Comparison of ENCODE assay signal across 8 cellular contexts in genomic region chr2:233385489-233386044, GRCh38. TPM values are rescaled to one million over a fixed set of nuclear protein-coding genes. Genes with fewer than 3 reads are reported as not detected.
DNase-seq lines count a peak whose midpoint lies in the region; ATAC-seq and FAIRE-seq lines count a peak whose summit lies in the region.

No MANE protein-coding gene starts in this region.

- peak overlapping the region; percentile 66 for H3K27ac Mint-ChIP-seq in activated T-helper 17 cell treated with anti-CD3 and anti-CD28 coated beads, Interleukin-2, amount 50 U/mL, for 72 hours

- peak; percentile 47 for DNase-seq in GM19238 (ENCODE audit: insufficient read length, low spot score)
- DNase-seq in small intestine = no peak
- no peak for DNase-seq in NCI-H1930 (lab: John Stamatoyannopoulos, UW)
- DNase-seq in C1 segment of cervical spinal cord (lab: John Stamatoyannopoulos, UW) = no peak
- no peak for DNase-seq in Karpas-422

- H3K27me3 Mint-ChIP-seq in activated T-helper 17 cell treated with anti-CD3 and anti-CD28 coated beads, Interleukin-2, amount 50 U/mL, for 72 hours = no peaks in the 10 kb centered on the region

- no peaks in the 10 kb centered on the region for H3K9me2 ChIP-seq in Karpas-422 (replicated peaks; ENCODE audit: insufficient read depth, low read length)

- H3K27me3 ChIP-seq in ACC112 (ENCODE audit: insufficient read depth, low read length) (no peaks in the 10 kb centered on the region), small intestine (ENCODE audit: control insufficient read depth in 2 of 2, insufficient read depth in 2 of 2, low read length in 2 of 2) (no peaks in the 10 kb centered on the region), Karpas-422 (ENCODE audit: low read length) (no peaks in the 10 kb centered on the region)

- peaks cover 40% of the 10 kb centered on the region for H3K4me1 Mint-ChIP-seq in activated T-helper 17 cell treated with anti-CD3 and anti-CD28 coated beads, Interleukin-2, amount 50 U/mL, for 72 hours

- H3K9me3 Mint-ChIP-seq in activated T-helper 17 cell treated with anti-CD3 and anti-CD28 coated beads, Interleukin-2, amount 50 U/mL, for 72 hours = no peaks in the 10 kb centered on the region

- H3K4me3 ChIP-seq in ACC112 (ENCODE audit: low read depth, low read length) = no peak overlapping the region
- H3K4me3 ChIP-seq in small intestine (ENCODE audit: low read depth in 1 of 2, low read length in 2 of 2) = no peak overlapping the region
- no peak overlapping the region for H3K4me3 ChIP-seq in Karpas-422 (ENCODE audit: low read length)

- WGBS in small intestine, 3 donors = 64 to 79% (median 71%) methylated on average over 14 of the region's 14 CpGs

- no peaks in the 10 kb centered on the region for H3K9me3 ChIP-seq in small intestine (ENCODE audit: control insufficient read depth, low read depth)
- no peaks in the 10 kb centered on the region for H3K9me3 ChIP-seq in Karpas-422 (ENCODE audit: low read length)

- H3K4me2 ChIP-seq in Karpas-422 (ENCODE audit: low read depth, low read length, poor library complexity, severe bottlenecking) = no peak overlapping the region

- H3K36me3 ChIP-seq in ACC112 (ENCODE audit: insufficient read depth, low read length) (no peaks in the 10 kb centered on the region), small intestine (ENCODE audit: control insufficient read depth in 2 of 2, insufficient read depth in 2 of 2, low read length in 2 of 2) (peaks cover 0 to 4% of the 10 kb centered on the region in 2 donors), Karpas-422 (ENCODE audit: insufficient read depth, low read length) (no peaks in the 10 kb centered on the region)

- H3K27ac ChIP-seq in ACC112 (ENCODE audit: low read depth, low read length) = peak overlapping the region; percentile 92; the same call in 1 of the 2 replicates
- H3K27ac ChIP-seq in small intestine (ENCODE audit: low read depth in 1 of 2, low read length in 1 of 2) = peak overlapping the region; percentile 18 to 47
- no peak overlapping the region for H3K27ac ChIP-seq in Karpas-422 (ENCODE audit: low read length)

- ATAC-seq in HG03196 (IDR thresholded peaks at IDR 0.05; ENCODE audit: unreplicated experiment) = peak; percentile 53
- no peak for ATAC-seq in activated T-helper 17 cell treated with anti-CD3 and anti-CD28 coated beads, Interleukin-2, amount 50 U/mL, for 72 hours (replicated peaks)

- H3K4me1 ChIP-seq in ACC112 (ENCODE audit: control insufficient read depth, insufficient read depth, low read length, unreplicated experiment) = peaks cover 26% of the 10 kb centered on the region
- H3K4me1 ChIP-seq in small intestine (ENCODE audit: control insufficient read depth in 2 of 2, insufficient read depth in 1 of 2, low read depth in 1 of 2, low read length in 1 of 2) = peaks cover 0 to 3% of the 10 kb centered on the region in 2 donors
- H3K4me1 ChIP-seq in Karpas-422 (ENCODE audit: low read length) = peaks cover 18% of the 10 kb centered on the region

- peak overlapping the region; percentile 23 for H3K4me3 Mint-ChIP-seq in activated T-helper 17 cell treated with anti-CD3 and anti-CD28 coated beads, Interleukin-2, amount 50 U/mL, for 72 hours

- no peak overlapping the region for H3K9ac ChIP-seq in Karpas-422 (ENCODE audit: low read length)

- H3K36me3 Mint-ChIP-seq in activated T-helper 17 cell treated with anti-CD3 and anti-CD28 coated beads, Interleukin-2, amount 50 U/mL, for 72 hours (ENCODE audit: low read depth) = peaks cover 30% of the 10 kb centered on the region

- H2AFZ ChIP-seq in ACC112 (ENCODE audit: low read length, unreplicated experiment) (no peak overlapping the region), Karpas-422 (ENCODE audit: low read length) (no peak overlapping the region)

- H3K79me2 ChIP-seq in ACC112 (ENCODE audit: control insufficient read depth, insufficient read depth, low read length, unreplicated experiment) (peaks cover 15% of the 10 kb centered on the region), Karpas-422 (ENCODE audit: low read length) (no peaks in the 10 kb centered on the region)

- H4K20me1 ChIP-seq in Karpas-422 (ENCODE audit: insufficient read depth, low read depth, low read length) = peaks cover 20% of the 10 kb centered on the region

- FAIRE-seq in small intestine (lab: Jason Lieb, UNC) = no peak

RNA-seq across cellular contexts. Expression of gene DGKD, which starts 31.3 kb away (rescaled TPM):
- 10 to 100 TPM; 34.6 to 59.6 TPM for total RNA-seq in activated T-helper 17 cell treated with anti-CD3 and anti-CD28 coated beads, Interleukin-2, amount 50 U/mL, for 72 hours
- 10 to 100 TPM; 32.4 to 54.3 (median 41.6) TPM for polyA plus RNA-seq in small intestine
- 10.2 and 11.5 TPM in 2 replicates for total RNA-seq in Karpas-422 (2014; rRNA removed; shearing (Covaris generic); ENCODE audit: low replicate concordance)
